In genomic region chr4:70687821-70688794, GRCh38 we compare ENCODE assay signal across 1 cellular context.
A peak's percentile ranks its signal among the peaks of the same experiment; 100 is the strongest.
TF ChIP-seq lines count a peak whose summit lies in the region.

A gene with protein sequence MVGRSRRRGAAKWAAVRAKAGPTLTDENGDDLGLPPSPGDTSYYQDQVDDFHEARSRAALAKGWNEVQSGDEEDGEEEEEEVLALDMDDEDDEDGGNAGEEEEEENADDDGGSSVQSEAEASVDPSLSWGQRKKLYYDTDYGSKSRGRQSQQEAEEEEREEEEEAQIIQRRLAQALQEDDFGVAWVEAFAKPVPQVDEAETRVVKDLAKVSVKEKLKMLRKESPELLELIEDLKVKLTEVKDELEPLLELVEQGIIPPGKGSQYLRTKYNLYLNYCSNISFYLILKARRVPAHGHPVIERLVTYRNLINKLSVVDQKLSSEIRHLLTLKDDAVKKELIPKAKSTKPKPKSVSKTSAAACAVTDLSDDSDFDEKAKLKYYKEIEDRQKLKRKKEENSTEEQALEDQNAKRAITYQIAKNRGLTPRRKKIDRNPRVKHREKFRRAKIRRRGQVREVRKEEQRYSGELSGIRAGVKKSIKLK (plus strand): TSS chr4:70688532. CDS start chr4:70688678, 146 bp downstream.

TF ChIP-seq in HepG2, 621 proteins besides CTCF, POLR2A, EP300 and RAD21 (continued from another document and continues in another):
- TF ChIP-seq KIAA2018 (CRISPR knock-in tag; IDR thresholded peaks at IDR 0.05; ENCODE audit: borderline replicate concordance) (no peak), ZNF570 (CRISPR knock-in tag; IDR thresholded peaks at IDR 0.05; ENCODE audit: borderline replicate concordance) (no peak), SMAD1 (CRISPR knock-in tag; IDR thresholded peaks at IDR 0.05; ENCODE audit: borderline replicate concordance, low read depth) (peak; percentile 50; the same call in 1 of the 2 replicates), ARHGAP35 (CRISPR knock-in tag; IDR thresholded peaks at IDR 0.05; ENCODE audit: borderline replicate concordance) (peak; percentile 33), ZNF484 (CRISPR knock-in tag; IDR thresholded peaks at IDR 0.05; ENCODE audit: borderline replicate concordance, low read depth) (no peak), ZSCAN20 (CRISPR knock-in tag; IDR thresholded peaks at IDR 0.05; ENCODE audit: borderline replicate concordance) (no peak), HOXA3 (CRISPR knock-in tag; IDR thresholded peaks at IDR 0.05) (peak; percentile 92; the same call in 1 of the 2 replicates), TEAD3 (CRISPR knock-in tag; optimal IDR thresholded peaks at IDR 0.05; ENCODE audit: borderline replicate concordance) (peak; percentile 71), KDM4B (CRISPR knock-in tag; IDR thresholded peaks at IDR 0.05) (peak; percentile 87; the same call in 1 of the 2 replicates), ZNF143 (CRISPR knock-in tag; IDR thresholded peaks at IDR 0.05) (peak; percentile 94), TMF1 (CRISPR knock-in tag; IDR thresholded peaks at IDR 0.05; ENCODE audit: low read depth) (peak; percentile 88), THAP11 (CRISPR knock-in tag; IDR thresholded peaks at IDR 0.05) (peak; percentile 97), EHMT2 (IDR thresholded peaks at IDR 0.05; ENCODE audit: borderline replicate concordance, low read depth, low read length) (peak; percentile 62; the same call in 1 of the 2 replicates), SAFB2 (CRISPR knock-in tag; IDR thresholded peaks at IDR 0.05; ENCODE audit: borderline replicate concordance, low read depth) (no peak; the same call in 1 of the 2 replicates), MIXL1 (CRISPR knock-in tag; IDR thresholded peaks at IDR 0.05) (peak; percentile 98), SMARCE1 (IDR thresholded peaks at IDR 0.05; ENCODE audit: borderline replicate concordance) (no peak), TAF15 (IDR thresholded peaks at IDR 0.05; ENCODE audit: low read depth, low read length, poor library complexity, severe bottlenecking) (no peak), ZNF609 (CRISPR knock-in tag; IDR thresholded peaks at IDR 0.05; ENCODE audit: borderline replicate concordance) (peak; percentile 57; the same call in 1 of the 2 replicates), PAX8 (CRISPR knock-in tag; IDR thresholded peaks at IDR 0.05; ENCODE audit: borderline replicate concordance) (no peak), NRL (CRISPR knock-in tag; IDR thresholded peaks at IDR 0.05; ENCODE audit: borderline replicate concordance) (no peak)
- TF ChIP-seq, protein P1, sequence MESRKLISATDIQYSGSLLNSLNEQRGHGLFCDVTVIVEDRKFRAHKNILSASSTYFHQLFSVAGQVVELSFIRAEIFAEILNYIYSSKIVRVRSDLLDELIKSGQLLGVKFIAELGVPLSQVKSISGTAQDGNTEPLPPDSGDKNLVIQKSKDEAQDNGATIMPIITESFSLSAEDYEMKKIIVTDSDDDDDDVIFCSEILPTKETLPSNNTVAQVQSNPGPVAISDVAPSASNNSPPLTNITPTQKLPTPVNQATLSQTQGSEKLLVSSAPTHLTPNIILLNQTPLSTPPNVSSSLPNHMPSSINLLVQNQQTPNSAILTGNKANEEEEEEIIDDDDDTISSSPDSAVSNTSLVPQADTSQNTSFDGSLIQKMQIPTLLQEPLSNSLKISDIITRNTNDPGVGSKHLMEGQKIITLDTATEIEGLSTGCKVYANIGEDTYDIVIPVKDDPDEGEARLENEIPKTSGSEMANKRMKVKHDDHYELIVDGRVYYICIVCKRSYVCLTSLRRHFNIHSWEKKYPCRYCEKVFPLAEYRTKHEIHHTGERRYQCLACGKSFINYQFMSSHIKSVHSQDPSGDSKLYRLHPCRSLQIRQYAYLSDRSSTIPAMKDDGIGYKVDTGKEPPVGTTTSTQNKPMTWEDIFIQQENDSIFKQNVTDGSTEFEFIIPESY (CRISPR knock-in tag; IDR thresholded peaks at IDR 0.05), result peak; percentile 77
- TF ChIP-seq, protein P2, sequence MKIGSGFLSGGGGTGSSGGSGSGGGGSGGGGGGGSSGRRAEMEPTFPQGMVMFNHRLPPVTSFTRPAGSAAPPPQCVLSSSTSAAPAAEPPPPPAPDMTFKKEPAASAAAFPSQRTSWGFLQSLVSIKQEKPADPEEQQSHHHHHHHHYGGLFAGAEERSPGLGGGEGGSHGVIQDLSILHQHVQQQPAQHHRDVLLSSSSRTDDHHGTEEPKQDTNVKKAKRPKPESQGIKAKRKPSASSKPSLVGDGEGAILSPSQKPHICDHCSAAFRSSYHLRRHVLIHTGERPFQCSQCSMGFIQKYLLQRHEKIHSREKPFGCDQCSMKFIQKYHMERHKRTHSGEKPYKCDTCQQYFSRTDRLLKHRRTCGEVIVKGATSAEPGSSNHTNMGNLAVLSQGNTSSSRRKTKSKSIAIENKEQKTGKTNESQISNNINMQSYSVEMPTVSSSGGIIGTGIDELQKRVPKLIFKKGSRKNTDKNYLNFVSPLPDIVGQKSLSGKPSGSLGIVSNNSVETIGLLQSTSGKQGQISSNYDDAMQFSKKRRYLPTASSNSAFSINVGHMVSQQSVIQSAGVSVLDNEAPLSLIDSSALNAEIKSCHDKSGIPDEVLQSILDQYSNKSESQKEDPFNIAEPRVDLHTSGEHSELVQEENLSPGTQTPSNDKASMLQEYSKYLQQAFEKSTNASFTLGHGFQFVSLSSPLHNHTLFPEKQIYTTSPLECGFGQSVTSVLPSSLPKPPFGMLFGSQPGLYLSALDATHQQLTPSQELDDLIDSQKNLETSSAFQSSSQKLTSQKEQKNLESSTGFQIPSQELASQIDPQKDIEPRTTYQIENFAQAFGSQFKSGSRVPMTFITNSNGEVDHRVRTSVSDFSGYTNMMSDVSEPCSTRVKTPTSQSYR (CRISPR knock-in tag; IDR thresholded peaks at IDR 0.05; ENCODE audit: borderline replicate concordance), result no peak; the same call in 1 of the 2 replicates
- TF ChIP-seq, protein P3, sequence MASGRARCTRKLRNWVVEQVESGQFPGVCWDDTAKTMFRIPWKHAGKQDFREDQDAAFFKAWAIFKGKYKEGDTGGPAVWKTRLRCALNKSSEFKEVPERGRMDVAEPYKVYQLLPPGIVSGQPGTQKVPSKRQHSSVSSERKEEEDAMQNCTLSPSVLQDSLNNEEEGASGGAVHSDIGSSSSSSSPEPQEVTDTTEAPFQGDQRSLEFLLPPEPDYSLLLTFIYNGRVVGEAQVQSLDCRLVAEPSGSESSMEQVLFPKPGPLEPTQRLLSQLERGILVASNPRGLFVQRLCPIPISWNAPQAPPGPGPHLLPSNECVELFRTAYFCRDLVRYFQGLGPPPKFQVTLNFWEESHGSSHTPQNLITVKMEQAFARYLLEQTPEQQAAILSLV (CRISPR knock-in tag; IDR thresholded peaks at IDR 0.05; ENCODE audit: borderline replicate concordance), result no peak; the same call in 1 of the 2 replicates
- TF ChIP-seq, protein P4, sequence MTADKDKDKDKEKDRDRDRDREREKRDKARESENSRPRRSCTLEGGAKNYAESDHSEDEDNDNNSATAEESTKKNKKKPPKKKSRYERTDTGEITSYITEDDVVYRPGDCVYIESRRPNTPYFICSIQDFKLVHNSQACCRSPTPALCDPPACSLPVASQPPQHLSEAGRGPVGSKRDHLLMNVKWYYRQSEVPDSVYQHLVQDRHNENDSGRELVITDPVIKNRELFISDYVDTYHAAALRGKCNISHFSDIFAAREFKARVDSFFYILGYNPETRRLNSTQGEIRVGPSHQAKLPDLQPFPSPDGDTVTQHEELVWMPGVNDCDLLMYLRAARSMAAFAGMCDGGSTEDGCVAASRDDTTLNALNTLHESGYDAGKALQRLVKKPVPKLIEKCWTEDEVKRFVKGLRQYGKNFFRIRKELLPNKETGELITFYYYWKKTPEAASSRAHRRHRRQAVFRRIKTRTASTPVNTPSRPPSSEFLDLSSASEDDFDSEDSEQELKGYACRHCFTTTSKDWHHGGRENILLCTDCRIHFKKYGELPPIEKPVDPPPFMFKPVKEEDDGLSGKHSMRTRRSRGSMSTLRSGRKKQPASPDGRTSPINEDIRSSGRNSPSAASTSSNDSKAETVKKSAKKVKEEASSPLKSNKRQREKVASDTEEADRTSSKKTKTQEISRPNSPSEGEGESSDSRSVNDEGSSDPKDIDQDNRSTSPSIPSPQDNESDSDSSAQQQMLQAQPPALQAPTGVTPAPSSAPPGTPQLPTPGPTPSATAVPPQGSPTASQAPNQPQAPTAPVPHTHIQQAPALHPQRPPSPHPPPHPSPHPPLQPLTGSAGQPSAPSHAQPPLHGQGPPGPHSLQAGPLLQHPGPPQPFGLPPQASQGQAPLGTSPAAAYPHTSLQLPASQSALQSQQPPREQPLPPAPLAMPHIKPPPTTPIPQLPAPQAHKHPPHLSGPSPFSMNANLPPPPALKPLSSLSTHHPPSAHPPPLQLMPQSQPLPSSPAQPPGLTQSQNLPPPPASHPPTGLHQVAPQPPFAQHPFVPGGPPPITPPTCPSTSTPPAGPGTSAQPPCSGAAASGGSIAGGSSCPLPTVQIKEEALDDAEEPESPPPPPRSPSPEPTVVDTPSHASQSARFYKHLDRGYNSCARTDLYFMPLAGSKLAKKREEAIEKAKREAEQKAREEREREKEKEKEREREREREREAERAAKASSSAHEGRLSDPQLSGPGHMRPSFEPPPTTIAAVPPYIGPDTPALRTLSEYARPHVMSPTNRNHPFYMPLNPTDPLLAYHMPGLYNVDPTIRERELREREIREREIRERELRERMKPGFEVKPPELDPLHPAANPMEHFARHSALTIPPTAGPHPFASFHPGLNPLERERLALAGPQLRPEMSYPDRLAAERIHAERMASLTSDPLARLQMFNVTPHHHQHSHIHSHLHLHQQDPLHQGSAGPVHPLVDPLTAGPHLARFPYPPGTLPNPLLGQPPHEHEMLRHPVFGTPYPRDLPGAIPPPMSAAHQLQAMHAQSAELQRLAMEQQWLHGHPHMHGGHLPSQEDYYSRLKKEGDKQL (CRISPR knock-in tag; IDR thresholded peaks at IDR 0.05; ENCODE audit: low read depth), result no peak; the same call in 1 of the 2 replicates
